ENCODE assay signal across 18 cellular contexts in genomic region chr3:70822777-70823176, GRCh38.
A peak's percentile ranks its signal among the peaks of the same experiment; 100 is the strongest.
DNase-seq lines count a peak whose midpoint lies in the region; ATAC-seq and TF ChIP-seq lines count a peak whose summit lies in the region.
"Had no signal": no experiment of that assay in that cellular context is flagged by ENCODE, and none has a peak within 500 bp of the region (broad histone marks: within the 10 kb centered on the region; RNA-seq: fewer than 3 reads in every experiment).

No MANE protein-coding gene starts in this region.

- H3K4me3 ChIP-seq in SK-N-MC (peak overlapping the region; percentile 52), retinal pigment epithelial cell (ENCODE audit: low read length) (no peak overlapping the region)
- H3K4me3 ChIP-seq: GM23248, SJCRH30 had no signal

- TF ChIP-seq CTCF in retinal pigment epithelial cell (conservative IDR thresholded peaks at IDR 0.05; ENCODE audit: low read depth, low read length) = no peak

- H3K27ac ChIP-seq in SK-N-MC = 0 out of 2 replicates have a peak overlapping the region, but pooled peaks have one; percentile 90
- H3K27ac ChIP-seq: GM23248, RWPE1, SJCRH30 had no signal

- no peak for ATAC-seq in GM19452 (IDR thresholded peaks at IDR 0.05; ENCODE audit: unreplicated experiment)
- ATAC-seq: HCT116 had no signal

- no peak overlapping the region for H3K9ac ChIP-seq in SK-N-MC (ENCODE audit: insufficient read length)
- H3K9ac ChIP-seq: GM23248 had no signal

- H3K36me3 ChIP-seq in SK-N-MC (ENCODE audit: insufficient read depth, low read length) = no peaks in the 10 kb centered on the region
- H3K36me3 ChIP-seq: SJCRH30 had no signal

- DNase-seq in NCI-H1092 treated with DMSO at 0.1 percent for 48 hours (lab: John Stamatoyannopoulos, UW) (peak; percentile 2), NCI-H1092 (lab: John Stamatoyannopoulos, UW) (no peak), NCI-H2081 treated with DMSO at 0.1 percent for 48 hours (lab: John Stamatoyannopoulos, UW) (peak; percentile 23), SK-N-MC (ENCODE audit: low read depth, low spot score) (peak; percentile 44), retinal pigment epithelial cell (ENCODE audit: low read depth) (peak; percentile 52), NOMO-1 treated with DMSO at 0.1 percent for 48 hours (lab: John Stamatoyannopoulos, UW; ENCODE audit: unreplicated experiment) (no peak), AG08395 (ENCODE audit: low spot score) (no peak)
- DNase-seq: 8988T, Calu3, DND-41, GDM1, GM23248, NCI-H2029, OCI-M1, SJCRH30 had no signal

- no peaks in the 10 kb centered on the region for H3K9me3 ChIP-seq in SK-N-MC (ENCODE audit: low read depth, low read length)
- H3K9me3 ChIP-seq: SJCRH30 had no signal

Comparison
In these comparisons a context has a peak if more than half of its experiments do, and no peak if none do; other contexts are left out.
1. DNase-seq: peak in NCI-H1092 treated with DMSO at 0.1 percent for 48 hours (single experiment), NCI-H2081 treated with DMSO at 0.1 percent for 48 hours (single experiment), SK-N-MC (single experiment) and retinal pigment epithelial cell (single experiment); none in NCI-H1092 (single experiment), NOMO-1 treated with DMSO at 0.1 percent for 48 hours (single experiment) and AG08395 (single experiment).